In the genomic region with DNA sequence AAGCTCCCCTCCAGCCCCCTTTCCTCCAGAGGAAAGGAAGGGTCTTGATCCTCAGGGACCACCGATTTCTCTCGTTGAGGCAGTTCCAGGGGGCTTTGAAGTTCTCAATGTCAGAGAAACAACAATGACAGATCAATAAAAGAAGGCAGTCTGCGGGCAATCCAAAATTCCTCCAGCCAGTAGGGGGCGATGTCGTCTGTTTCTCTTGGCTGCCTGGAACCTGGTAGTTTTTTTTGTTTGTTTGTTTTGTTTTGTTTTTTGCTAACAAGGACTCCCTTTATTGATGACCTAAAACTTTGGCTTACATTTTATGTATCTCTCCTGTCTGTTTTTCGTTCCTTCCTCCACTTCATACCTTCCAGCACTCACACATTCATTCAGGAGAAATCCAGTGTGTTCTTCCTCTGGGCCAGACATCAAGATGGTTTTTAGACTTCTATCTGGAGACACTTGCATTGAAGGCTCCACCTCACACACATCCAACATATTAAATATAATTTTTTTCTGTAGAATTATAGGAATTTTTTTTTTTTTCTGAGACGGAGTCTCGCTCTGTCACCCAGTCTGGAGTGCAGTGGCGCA, we compare ENCODE assay signal across 8 cellular contexts.
DNase-seq lines count a peak whose midpoint lies in the region; ATAC-seq and TF ChIP-seq lines count a peak whose summit lies in the region.

No MANE protein-coding gene starts in this region.

- no peaks in the 10 kb centered on the region for H3K36me3 Mint-ChIP-seq in HFFc6 (ENCODE audit: low read depth)
- H3K36me3 Mint-ChIP-seq in chondrocyte (ENCODE audit: low read depth): peaks cover 2% of the 10 kb centered on the region
- H3K36me3 Mint-ChIP-seq in nephron (ENCODE audit: low read depth): no peaks in the 10 kb centered on the region

- H3K36me3 ChIP-seq in thyroid gland: no peaks in the 10 kb centered on the region

- ATAC-seq in HG03139 (IDR thresholded peaks at IDR 0.05; ENCODE audit: unreplicated experiment): no peak
- no peak for ATAC-seq in HG02588 (IDR thresholded peaks at IDR 0.05; ENCODE audit: unreplicated experiment)

- H3K4me3 ChIP-seq in AG10803 (ENCODE audit: low read length): no peak overlapping the region
- no peak overlapping the region for H3K4me3 ChIP-seq in thyroid gland (replicated peaks in 1 of 3)

- WGBS in thyroid gland, 2 donors: 55 to 64% methylated on average over 9 of the region's 9 CpGs

- DNase-seq in AG10803 (ENCODE audit: low read depth): peak; percentile 19
- DNase-seq in HFFc6: no peak
- DNase-seq in activated CD4-positive, CD25-positive, alpha-beta regulatory T cell treated with anti-CD3 and anti-CD28 coated beads, Interleukin-2, amount 50 U/mL, for 16 hours (ENCODE audit: low read depth, low spot score): peak; percentile 52
- DNase-seq in chondrocyte (ENCODE audit: low spot score): no peak
- DNase-seq in thyroid gland: peak; percentile 35 to 54

- no peak overlapping the region for H3K27ac ChIP-seq in thyroid gland

- H3K27ac Mint-ChIP-seq in HFFc6 (no peak overlapping the region), chondrocyte (ENCODE audit: unreplicated experiment) (no peak overlapping the region), nephron (no peak overlapping the region)

- H3K9me3 Mint-ChIP-seq in HFFc6: no peaks in the 10 kb centered on the region
- peaks cover 2% of the 10 kb centered on the region for H3K9me3 Mint-ChIP-seq in chondrocyte (ENCODE audit: low read depth)
- H3K9me3 Mint-ChIP-seq in nephron: peaks cover 5% of the 10 kb centered on the region

- no peaks in the 10 kb centered on the region for H3K9me3 ChIP-seq in thyroid gland

- H3K27me3 Mint-ChIP-seq in HFFc6 (ENCODE audit: insufficient read depth) (peaks cover 40% of the 10 kb centered on the region), chondrocyte (ENCODE audit: low read depth) (peaks cover 48% of the 10 kb centered on the region), nephron (ENCODE audit: low read depth) (peaks cover 50% of the 10 kb centered on the region)

- intact Hi-C loops in thyroid gland (cut with DNase I): loop anchor here (5.0 to 10.0 kb wide), 3 partner anchors 154 to 743 kb away; partner anchors contain the start of gene TLE3

- H3K4me1 ChIP-seq in thyroid gland: no peaks in the 10 kb centered on the region

- H3K4me1 Mint-ChIP-seq in HFFc6 (ENCODE audit: low read depth) (no peaks in the 10 kb centered on the region), chondrocyte (ENCODE audit: low read depth) (peaks cover 2% of the 10 kb centered on the region), nephron (peaks cover 24% of the 10 kb centered on the region)

- no peak overlapping the region for H3K4me3 Mint-ChIP-seq in HFFc6
- H3K4me3 Mint-ChIP-seq in chondrocyte (ENCODE audit: unreplicated experiment): no peak overlapping the region
- H3K4me3 Mint-ChIP-seq in nephron: no peak overlapping the region

- H3K27me3 ChIP-seq in thyroid gland: no peaks in the 10 kb centered on the region

- no peak for TF ChIP-seq POLR2A in thyroid gland (IDR thresholded peaks at IDR 0.05)

- TF ChIP-seq CTCF in AG10803 (conservative IDR thresholded peaks at IDR 0.05; ENCODE audit: low read length) (peak; percentile 84), HFFc6 (IDR thresholded peaks at IDR 0.05) (peak; percentile 97), chondrocyte (IDR thresholded peaks at IDR 0.05) (peak; percentile 86), nephron (IDR thresholded peaks at IDR 0.05; ENCODE audit: unreplicated experiment in 3 of 3) (peak; percentile 45 to 60 (median 59)), thyroid gland (IDR thresholded peaks at IDR 0.05) (peak; percentile 30 to 76 (median 64))

Comparison
In these comparisons a context has a peak if more than half of its experiments do, and no peak if none do; other contexts are left out.
1. DNase-seq: peak in AG10803 (single experiment), activated CD4-positive, CD25-positive, alpha-beta regulatory T cell treated with anti-CD3 and anti-CD28 coated beads, Interleukin-2, amount 50 U/mL, for 16 hours (single experiment) and thyroid gland (2 of 2); none in HFFc6 (single experiment) and chondrocyte (single experiment).
2. Peak in every context shown above with its lines, with median percentiles within 50 percentile points of each other: CTCF ChIP-seq.